1 cellular context compared by ENCODE assay signal in genomic region chr15:64093627-64094417, GRCh38.
A peak's percentile ranks its signal among the peaks of the same experiment; 100 is the strongest.
TF ChIP-seq lines count a peak whose summit lies in the region.

Gene CIAO2A, minus strand, starts transcription at chr15:64093838. Its CDS starts 70 bp downstream, at chr15:64093768.

TF ChIP-seq in HepG2, 621 proteins besides CTCF, POLR2A, EP300 and RAD21 (continued from another document and continues in another):
- TF ChIP-seq, protein P1, sequence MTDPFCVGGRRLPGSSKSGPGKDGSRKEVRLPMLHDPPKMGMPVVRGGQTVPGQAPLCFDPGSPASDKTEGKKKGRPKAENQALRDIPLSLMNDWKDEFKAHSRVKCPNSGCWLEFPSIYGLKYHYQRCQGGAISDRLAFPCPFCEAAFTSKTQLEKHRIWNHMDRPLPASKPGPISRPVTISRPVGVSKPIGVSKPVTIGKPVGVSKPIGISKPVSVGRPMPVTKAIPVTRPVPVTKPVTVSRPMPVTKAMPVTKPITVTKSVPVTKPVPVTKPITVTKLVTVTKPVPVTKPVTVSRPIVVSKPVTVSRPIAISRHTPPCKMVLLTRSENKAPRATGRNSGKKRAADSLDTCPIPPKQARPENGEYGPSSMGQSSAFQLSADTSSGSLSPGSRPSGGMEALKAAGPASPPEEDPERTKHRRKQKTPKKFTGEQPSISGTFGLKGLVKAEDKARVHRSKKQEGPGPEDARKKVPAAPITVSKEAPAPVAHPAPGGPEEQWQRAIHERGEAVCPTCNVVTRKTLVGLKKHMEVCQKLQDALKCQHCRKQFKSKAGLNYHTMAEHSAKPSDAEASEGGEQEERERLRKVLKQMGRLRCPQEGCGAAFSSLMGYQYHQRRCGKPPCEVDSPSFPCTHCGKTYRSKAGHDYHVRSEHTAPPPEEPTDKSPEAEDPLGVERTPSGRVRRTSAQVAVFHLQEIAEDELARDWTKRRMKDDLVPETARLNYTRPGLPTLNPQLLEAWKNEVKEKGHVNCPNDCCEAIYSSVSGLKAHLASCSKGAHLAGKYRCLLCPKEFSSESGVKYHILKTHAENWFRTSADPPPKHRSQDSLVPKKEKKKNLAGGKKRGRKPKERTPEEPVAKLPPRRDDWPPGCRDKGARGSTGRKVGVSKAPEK (CRISPR knock-in tag; IDR thresholded peaks at IDR 0.05; ENCODE audit: borderline replicate concordance): no peak
- TF ChIP-seq ZNF501 (CRISPR knock-in tag; IDR thresholded peaks at IDR 0.05) (peak; percentile 88), ZBTB49 (CRISPR knock-in tag; IDR thresholded peaks at IDR 0.05; ENCODE audit: borderline replicate concordance) (no peak), ZSCAN22 (CRISPR knock-in tag; IDR thresholded peaks at IDR 0.05) (no peak), ZNF264 (CRISPR knock-in tag; IDR thresholded peaks at IDR 0.05) (peak; percentile 70; the same call in 1 of the 2 replicates), GTF3A (CRISPR knock-in tag; conservative IDR thresholded peaks at IDR 0.05) (no peak), ZSCAN31 (CRISPR knock-in tag; IDR thresholded peaks at IDR 0.05; ENCODE audit: low read depth) (peak; percentile 66), ZNF124 (CRISPR knock-in tag; IDR thresholded peaks at IDR 0.05) (no peak), FIP1L1 (IDR thresholded peaks at IDR 0.05; ENCODE audit: borderline replicate concordance, insufficient read depth, low read depth, low read length) (no peak), ZNF24 (IDR thresholded peaks at IDR 0.05) (no peak), GLMP (CRISPR knock-in tag; IDR thresholded peaks at IDR 0.05; ENCODE audit: borderline replicate concordance) (no peak), ZNF546 (CRISPR knock-in tag; conservative IDR thresholded peaks at IDR 0.05) (no peak), MTERF4 (CRISPR knock-in tag; IDR thresholded peaks at IDR 0.05) (no peak), HOXA3 (CRISPR knock-in tag; IDR thresholded peaks at IDR 0.05) (peak; percentile 95), ZNF577 (CRISPR knock-in tag; IDR thresholded peaks at IDR 0.05; ENCODE audit: borderline replicate concordance, low read depth) (no peak), ZNF558 (CRISPR knock-in tag; IDR thresholded peaks at IDR 0.05; ENCODE audit: borderline replicate concordance) (no peak), ARID3A (IDR thresholded peaks at IDR 0.05; ENCODE audit: low read depth, low read length) (0 out of 2 replicates have a peak, but pooled peaks have one; percentile 38), GPBP1L1 (CRISPR knock-in tag; IDR thresholded peaks at IDR 0.05) (no peak), IKZF1 (IDR thresholded peaks at IDR 0.05) (no peak), ZBTB38 (CRISPR knock-in tag; IDR thresholded peaks at IDR 0.05) (no peak), PHF20 (CRISPR knock-in tag; IDR thresholded peaks at IDR 0.05) (peak; percentile 59), ZC3H4 (CRISPR knock-in tag; IDR thresholded peaks at IDR 0.05; ENCODE audit: borderline replicate concordance) (no peak), DMAP1 (CRISPR knock-in tag; IDR thresholded peaks at IDR 0.05) (no peak), PTBP1 (IDR thresholded peaks at IDR 0.05; ENCODE audit: low read depth, low read length, poor library complexity, severe bottlenecking) (no peak), ZNF235 (CRISPR knock-in tag; IDR thresholded peaks at IDR 0.05; ENCODE audit: borderline replicate concordance) (no peak), XRCC5 (optimal IDR thresholded peaks at IDR 0.05; ENCODE audit: low read length) (peak; percentile 40), RCOR2 (CRISPR knock-in tag; IDR thresholded peaks at IDR 0.05) (no peak), ONECUT2 (CRISPR knock-in tag; IDR thresholded peaks at IDR 0.05) (no peak), PHF21A (CRISPR knock-in tag; IDR thresholded peaks at IDR 0.05) (peak; percentile 85), ZNF3 (CRISPR knock-in tag; IDR thresholded peaks at IDR 0.05) (no peak), GLI4 (CRISPR knock-in tag; IDR thresholded peaks at IDR 0.05; ENCODE audit: borderline replicate concordance) (no peak), ZNF333 (CRISPR knock-in tag; IDR thresholded peaks at IDR 0.05; ENCODE audit: borderline replicate concordance) (no peak), ZNF414 (CRISPR knock-in tag; IDR thresholded peaks at IDR 0.05) (no peak), ATM (IDR thresholded peaks at IDR 0.05; ENCODE audit: borderline replicate concordance) (no peak), ZNF260 (CRISPR knock-in tag; IDR thresholded peaks at IDR 0.05; ENCODE audit: borderline replicate concordance, low read depth) (no peak), THAP7 (CRISPR knock-in tag; IDR thresholded peaks at IDR 0.05) (no peak), IRF1 (CRISPR knock-in tag; IDR thresholded peaks at IDR 0.05; ENCODE audit: low read depth) (no peak)
- TF ChIP-seq, protein P2, sequence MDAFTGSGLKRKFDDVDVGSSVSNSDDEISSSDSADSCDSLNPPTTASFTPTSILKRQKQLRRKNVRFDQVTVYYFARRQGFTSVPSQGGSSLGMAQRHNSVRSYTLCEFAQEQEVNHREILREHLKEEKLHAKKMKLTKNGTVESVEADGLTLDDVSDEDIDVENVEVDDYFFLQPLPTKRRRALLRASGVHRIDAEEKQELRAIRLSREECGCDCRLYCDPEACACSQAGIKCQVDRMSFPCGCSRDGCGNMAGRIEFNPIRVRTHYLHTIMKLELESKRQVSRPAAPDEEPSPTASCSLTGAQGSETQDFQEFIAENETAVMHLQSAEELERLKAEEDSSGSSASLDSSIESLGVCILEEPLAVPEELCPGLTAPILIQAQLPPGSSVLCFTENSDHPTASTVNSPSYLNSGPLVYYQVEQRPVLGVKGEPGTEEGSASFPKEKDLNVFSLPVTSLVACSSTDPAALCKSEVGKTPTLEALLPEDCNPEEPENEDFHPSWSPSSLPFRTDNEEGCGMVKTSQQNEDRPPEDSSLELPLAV (CRISPR knock-in tag; conservative IDR thresholded peaks at IDR 0.05; ENCODE audit: low read depth): no peak
- TF ChIP-seq, protein P3, sequence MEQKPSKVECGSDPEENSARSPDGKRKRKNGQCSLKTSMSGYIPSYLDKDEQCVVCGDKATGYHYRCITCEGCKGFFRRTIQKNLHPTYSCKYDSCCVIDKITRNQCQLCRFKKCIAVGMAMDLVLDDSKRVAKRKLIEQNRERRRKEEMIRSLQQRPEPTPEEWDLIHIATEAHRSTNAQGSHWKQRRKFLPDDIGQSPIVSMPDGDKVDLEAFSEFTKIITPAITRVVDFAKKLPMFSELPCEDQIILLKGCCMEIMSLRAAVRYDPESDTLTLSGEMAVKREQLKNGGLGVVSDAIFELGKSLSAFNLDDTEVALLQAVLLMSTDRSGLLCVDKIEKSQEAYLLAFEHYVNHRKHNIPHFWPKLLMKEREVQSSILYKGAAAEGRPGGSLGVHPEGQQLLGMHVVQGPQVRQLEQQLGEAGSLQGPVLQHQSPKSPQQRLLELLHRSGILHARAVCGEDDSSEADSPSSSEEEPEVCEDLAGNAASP (CRISPR knock-in tag; IDR thresholded peaks at IDR 0.05; ENCODE audit: borderline replicate concordance): no peak
- TF ChIP-seq, protein P4, sequence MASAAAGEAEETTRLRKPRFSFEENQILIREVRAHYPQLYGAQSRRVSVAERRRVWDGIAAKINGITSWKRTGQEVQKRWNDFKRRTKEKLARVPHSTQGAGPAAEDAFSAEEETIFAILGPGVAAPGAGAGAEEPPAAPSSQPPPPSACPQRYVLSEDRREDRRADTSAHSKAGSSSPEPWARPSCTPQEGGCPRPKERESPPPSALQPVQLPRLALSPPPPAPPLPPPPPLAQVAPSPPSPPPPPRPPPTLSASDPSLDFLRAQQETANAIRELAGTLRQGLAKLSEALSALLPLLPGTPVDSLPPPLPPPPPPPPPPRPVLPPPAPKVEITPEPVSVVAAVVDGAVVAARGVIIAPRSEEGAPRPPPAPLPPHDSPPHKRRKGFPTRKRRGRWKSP (CRISPR knock-in tag; IDR thresholded peaks at IDR 0.05): peak; percentile 63
- TF ChIP-seq, protein P5, sequence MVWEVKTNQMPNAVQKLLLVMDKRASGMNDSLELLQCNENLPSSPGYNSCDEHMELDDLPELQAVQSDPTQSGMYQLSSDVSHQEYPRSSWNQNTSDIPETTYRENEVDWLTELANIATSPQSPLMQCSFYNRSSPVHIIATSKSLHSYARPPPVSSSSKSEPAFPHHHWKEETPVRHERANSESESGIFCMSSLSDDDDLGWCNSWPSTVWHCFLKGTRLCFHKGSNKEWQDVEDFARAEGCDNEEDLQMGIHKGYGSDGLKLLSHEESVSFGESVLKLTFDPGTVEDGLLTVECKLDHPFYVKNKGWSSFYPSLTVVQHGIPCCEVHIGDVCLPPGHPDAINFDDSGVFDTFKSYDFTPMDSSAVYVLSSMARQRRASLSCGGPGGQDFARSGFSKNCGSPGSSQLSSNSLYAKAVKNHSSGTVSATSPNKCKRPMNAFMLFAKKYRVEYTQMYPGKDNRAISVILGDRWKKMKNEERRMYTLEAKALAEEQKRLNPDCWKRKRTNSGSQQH (CRISPR knock-in tag; IDR thresholded peaks at IDR 0.05; ENCODE audit: low read depth): peak; percentile 43; the same call in 1 of the 2 replicates
- TF ChIP-seq, protein P6, sequence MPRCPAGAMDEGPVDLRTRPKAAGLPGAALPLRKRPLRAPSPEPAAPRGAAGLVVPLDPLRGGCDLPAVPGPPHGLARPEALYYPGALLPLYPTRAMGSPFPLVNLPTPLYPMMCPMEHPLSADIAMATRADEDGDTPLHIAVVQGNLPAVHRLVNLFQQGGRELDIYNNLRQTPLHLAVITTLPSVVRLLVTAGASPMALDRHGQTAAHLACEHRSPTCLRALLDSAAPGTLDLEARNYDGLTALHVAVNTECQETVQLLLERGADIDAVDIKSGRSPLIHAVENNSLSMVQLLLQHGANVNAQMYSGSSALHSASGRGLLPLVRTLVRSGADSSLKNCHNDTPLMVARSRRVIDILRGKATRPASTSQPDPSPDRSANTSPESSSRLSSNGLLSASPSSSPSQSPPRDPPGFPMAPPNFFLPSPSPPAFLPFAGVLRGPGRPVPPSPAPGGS (CRISPR knock-in tag; IDR thresholded peaks at IDR 0.05): no peak
